ENCODE assay signal across 30 cellular contexts in genomic region chr17:32278815-32279214, GRCh38. TPM values are rescaled to one million over a fixed set of nuclear protein-coding genes. Genes with fewer than 3 reads are reported as not detected.
"Had no signal": no experiment of that assay in that cellular context is flagged by ENCODE, and none has a peak within 500 bp of the region (broad histone marks: within the 10 kb centered on the region; RNA-seq: fewer than 3 reads in every experiment).

No MANE protein-coding gene starts in this region.

- H3K27me3 ChIP-seq: colonic mucosa had no signal

- H3K4me3 ChIP-seq: colonic mucosa, esophagus squamous epithelium, gastrocnemius medialis, heart right ventricle, left lung, lower lobe of right lung had no signal

- H3K27ac Mint-ChIP-seq: dendritic cell treated with granulocyte-macrophage colony-stimulating factor and Interleukin-4, amounts not matched to agents 40 ng/mL and 50 ng/mL, for 4 days; effector memory CD8-positive, alpha-beta T cell; endodermal cell had no signal

- H3K36me3 ChIP-seq: colonic mucosa, esophagus squamous epithelium, gastrocnemius medialis, heart right ventricle, left lung, lower lobe of right lung had no signal

- H3K27ac ChIP-seq: colonic mucosa, epithelial cell of prostate, esophagus squamous epithelium, gastrocnemius medialis, heart right ventricle, left lung, lower lobe of right lung had no signal

- H3K4me3 Mint-ChIP-seq: dendritic cell treated with granulocyte-macrophage colony-stimulating factor and Interleukin-4, amounts not matched to agents 40 ng/mL and 50 ng/mL, for 4 days; effector memory CD8-positive, alpha-beta T cell; endodermal cell; naive thymus-derived CD4-positive, alpha-beta T cell had no signal

- ATAC-seq: effector memory CD8-positive, alpha-beta T cell; esophagus mucosa; gastrocnemius medialis; heart right ventricle; left cardiac atrium; left lung; left ventricle myocardium superior; lower lobe of right lung; naive thymus-derived CD4-positive, alpha-beta T cell had no signal

- H3K4me1 ChIP-seq: colonic mucosa, gastrocnemius medialis, lower lobe of right lung had no signal

- FAIRE-seq: endometrium, islet of Langerhans, keratinocyte had no signal

- H3K9me3 ChIP-seq: colonic mucosa, esophagus squamous epithelium, gastrocnemius medialis, heart right ventricle, left lung, lower lobe of right lung had no signal

- DNase-seq: colonic mucosa; cortex of kidney; effector CD8-positive, alpha-beta T cell; effector memory CD8-positive, alpha-beta T cell; erythroblast; esophagus squamous epithelium; foreskin fibroblast; foreskin melanocyte; gastrocnemius medialis; glutamatergic neuron; head of caudate nucleus; heart right ventricle; hippocampal formation; left cardiac atrium; left lung; left ventricle myocardium superior; lower lobe of right lung; mesenchymal stem cell; midbrain; naive thymus-derived CD4-positive, alpha-beta T cell had no signal

- H3K9me3 Mint-ChIP-seq: dendritic cell treated with granulocyte-macrophage colony-stimulating factor and Interleukin-4, amounts not matched to agents 40 ng/mL and 50 ng/mL, for 4 days; effector memory CD8-positive, alpha-beta T cell; endodermal cell; naive thymus-derived CD4-positive, alpha-beta T cell had no signal

RNA-seq across cellular contexts. Expression of gene RHBDL3, which starts 13.2 kb away (rescaled TPM):
- total RNA-seq: gastrocnemius medialis, glomerular endothelial cell, kidney epithelial cell, lung microvascular endothelial cell had no signal
- polyA plus RNA-seq: keratinocyte; naive thymus-derived CD4-positive, alpha-beta T cell had no signal
